In genomic region chr5:17190242-17190778, GRCh38 we compare ENCODE assay signal across 8 cellular contexts. TPM values are rescaled to one million over a fixed set of nuclear protein-coding genes. Genes with fewer than 3 reads are reported as not detected.
A peak's percentile ranks its signal among the peaks of the same experiment; 100 is the strongest.
DNase-seq lines count a peak whose midpoint lies in the region; ATAC-seq, FAIRE-seq and TF ChIP-seq lines count a peak whose summit lies in the region.

No MANE protein-coding gene starts in this region.

- TF ChIP-seq CTCF in A549 (IDR thresholded peaks at IDR 0.05) (peak; percentile 97), prostate gland (IDR thresholded peaks at IDR 0.05) (peak; percentile 42 to 88 (median 83))

- peak overlapping the region; percentile 30 for H3K4me2 ChIP-seq in A549

- POLR2A ChIA-PET in A549 (lab: Yijun Ruan, JAX) = interaction anchor here (2.6 kb wide), 1 partner anchor 254 kb away, joined by 7 read pairs; the partner anchor contains the start of gene MYO10

- TF ChIP-seq EP300 in A549 (IDR thresholded peaks at IDR 0.05) = no peak

- no peaks in the 10 kb centered on the region for H3K36me3 ChIP-seq in prostate gland

- ATAC-seq in A549 (peak; percentile 16 to 61; a peak in 3 of 6 replicates), HG03135 (IDR thresholded peaks at IDR 0.05; ENCODE audit: unreplicated experiment) (no peak)

- H3K4me1 ChIP-seq in A549 = peaks cover 47% of the 10 kb centered on the region
- no peaks in the 10 kb centered on the region for H3K4me1 ChIP-seq in prostate gland (replicated peaks)

- intact Hi-C loops in prostate gland (cut with DNase I) = loop anchor here (5.0 kb wide), 2 partner anchors 398 to 698 kb away; no protein-coding TSS in a partner anchor

- no peak overlapping the region for H3K4me3 ChIP-seq in A549
- no peak overlapping the region for H3K4me3 ChIP-seq in prostate gland

- no peaks in the 10 kb centered on the region for H3K27me3 ChIP-seq in prostate gland (replicated peaks; ENCODE audit: insufficient read depth)

- TF ChIP-seq RAD21 in A549 (conservative IDR thresholded peaks at IDR 0.05 in 1 of 2, IDR thresholded peaks at IDR 0.05 in 1 of 2) = peak; percentile 93 to 94

- no peaks in the 10 kb centered on the region for H3K9me3 ChIP-seq in A549
- H3K9me3 ChIP-seq in prostate gland = no peaks in the 10 kb centered on the region

- 11% methylated on average over 4 of the region's 4 CpGs for WGBS in A549 (ENCODE audit: missing lambda C conversion rate)
- 2% methylated on average over 4 of the region's 4 CpGs for WGBS in prostate gland

- peak; percentile 76 for FAIRE-seq in A549 (lab: Jason Lieb, UNC)
- no peak for FAIRE-seq in GM18507 (lab: Jason Lieb, UNC)

- TF ChIP-seq POLR2A in A549 (IDR thresholded peaks at IDR 0.05; ENCODE audit: low read length) (no peak), prostate gland (IDR thresholded peaks at IDR 0.05) (no peak)

- CTCF ChIA-PET in A549 (lab: Yijun Ruan, JAX) = interaction anchor here (0.6 to 4.1 kb wide), 135 partner anchors 9 to 1130 kb away, joined by 3 to 54 read pairs (median 5); no protein-coding TSS in a partner anchor

- peak overlapping the region; percentile 8 to 75; a peak in 5 of 6 replicates for H3K27ac ChIP-seq in A549
- no peak overlapping the region for H3K27ac ChIP-seq in prostate gland

- DNase-seq in A549 (ENCODE audit: low read depth in 1 of 2, low spot score in 1 of 2) = peak; percentile 33 to 66
- DNase-seq in GM18507 (ENCODE audit: extremely low spot score, insufficient read length, low read depth) = peak; percentile 8
- peak; percentile 68 for DNase-seq in NAMALWA (ENCODE audit: low spot score)
- peak; percentile 55 for DNase-seq in SW480 (ENCODE audit: low spot score)
- peak; percentile 40 for DNase-seq in germinal center (ENCODE audit: low spot score)
- DNase-seq in prostate gland (ENCODE audit: low spot score) = peak; percentile 17
- no peak for DNase-seq in activated effector memory CD4-positive, alpha-beta T cell treated with anti-CD3 and anti-CD28 coated beads, Interleukin-2, amount 50 U/mL, for 16 hours

TF ChIP-seq in A549, 52 proteins besides CTCF, POLR2A, EP300 and RAD21:
- no peak for TF ChIP-seq ESRRA (IDR thresholded peaks at IDR 0.05; ENCODE audit: borderline replicate concordance, low read length)
- peak; percentile 29; the same call in 1 of the 2 replicates for TF ChIP-seq E2F6 (IDR thresholded peaks at IDR 0.05; ENCODE audit: borderline replicate concordance, low read depth)
- peak; percentile 81 for TF ChIP-seq SMC3 (IDR thresholded peaks at IDR 0.05)
- TF ChIP-seq FOSL2 (IDR thresholded peaks at IDR 0.05) = no peak
- TF ChIP-seq FOSL2 (CRISPR knock-in tag; IDR thresholded peaks at IDR 0.05) = peak; percentile 56
- TF ChIP-seq FOSB (CRISPR knock-in tag; IDR thresholded peaks at IDR 0.05) = no peak
- TF ChIP-seq MAFK (IDR thresholded peaks at IDR 0.05; ENCODE audit: partially characterized antibody) = peak; percentile 30
- TF ChIP-seq MAX (IDR thresholded peaks at IDR 0.05) = peak; percentile 49

RNA-seq across cellular contexts. Expression of gene BASP1, which starts 27.1 kb away (rescaled TPM):
- polyA plus RNA-seq in A549 (2011; rRNA removed) = 369 and 454 TPM in 2 replicates
- 308 and 386 TPM in 2 replicates for polyA plus RNA-seq in A549 (2012; cell fraction: cytosol; rRNA removed)
- polyA plus RNA-seq in A549 (2012; cell fraction: nucleus; rRNA removed) = 121 and 135 TPM in 2 replicates
- polyA plus RNA-seq in A549 (2017; fragmentation: RNase III; extraction: RNeasy Plus Mini Kit Qiagen cat#74134 plus additional on column Dnase treatment) = 381 to 414 TPM (median 391 TPM) in 3 replicates
- polyA minus RNA-seq in A549 (2011; rRNA and poly(A)+ RNA removed) = 48.8 and 53.9 TPM in 2 replicates
- total RNA-seq in prostate gland = 100 to 1,000 TPM; 142 to 346 TPM

Comparison
In these comparisons a context has a peak if more than half of its experiments do, and no peak if none do; other contexts are left out.
1. H3K27ac ChIP-seq: peak in A549 (2 of 2); none in prostate gland (0 of 2).